Comparison of ENCODE assay signal across 2 cellular contexts in the genomic region with DNA sequence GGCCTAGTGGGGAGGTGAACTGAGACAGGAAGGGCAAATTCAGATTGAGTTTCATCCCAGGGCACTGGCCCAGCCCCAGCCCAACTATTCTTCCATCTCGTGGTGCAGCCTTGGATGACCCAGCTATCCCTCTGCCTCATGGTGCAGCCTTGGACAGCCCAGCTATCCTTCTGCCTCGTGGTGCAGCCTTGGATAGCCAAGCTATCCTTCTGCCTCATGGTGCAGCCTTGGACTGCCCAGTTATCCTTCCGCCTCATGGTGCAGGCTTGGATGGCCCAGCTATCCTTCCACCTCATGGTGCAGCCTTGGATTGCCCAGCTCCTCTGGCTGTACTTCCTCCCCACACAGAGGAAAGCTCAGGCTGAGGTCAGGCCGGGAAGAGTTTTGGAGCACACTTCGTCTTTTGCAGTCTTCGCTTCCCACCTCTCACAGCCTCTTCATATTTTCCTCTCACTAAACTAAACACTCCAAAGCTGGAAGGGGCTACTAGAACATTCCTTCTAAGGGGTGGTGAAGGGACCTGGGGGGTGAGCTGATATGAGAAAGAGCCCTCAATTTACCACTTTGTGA.
TF ChIP-seq lines count a peak whose summit lies in the region.

No MANE protein-coding gene starts in this region.

TF ChIP-seq in HEK293, 187 proteins besides CTCF, POLR2A, EP300 and RAD21 (continued from another document):
- TF ChIP-seq, protein P1, sequence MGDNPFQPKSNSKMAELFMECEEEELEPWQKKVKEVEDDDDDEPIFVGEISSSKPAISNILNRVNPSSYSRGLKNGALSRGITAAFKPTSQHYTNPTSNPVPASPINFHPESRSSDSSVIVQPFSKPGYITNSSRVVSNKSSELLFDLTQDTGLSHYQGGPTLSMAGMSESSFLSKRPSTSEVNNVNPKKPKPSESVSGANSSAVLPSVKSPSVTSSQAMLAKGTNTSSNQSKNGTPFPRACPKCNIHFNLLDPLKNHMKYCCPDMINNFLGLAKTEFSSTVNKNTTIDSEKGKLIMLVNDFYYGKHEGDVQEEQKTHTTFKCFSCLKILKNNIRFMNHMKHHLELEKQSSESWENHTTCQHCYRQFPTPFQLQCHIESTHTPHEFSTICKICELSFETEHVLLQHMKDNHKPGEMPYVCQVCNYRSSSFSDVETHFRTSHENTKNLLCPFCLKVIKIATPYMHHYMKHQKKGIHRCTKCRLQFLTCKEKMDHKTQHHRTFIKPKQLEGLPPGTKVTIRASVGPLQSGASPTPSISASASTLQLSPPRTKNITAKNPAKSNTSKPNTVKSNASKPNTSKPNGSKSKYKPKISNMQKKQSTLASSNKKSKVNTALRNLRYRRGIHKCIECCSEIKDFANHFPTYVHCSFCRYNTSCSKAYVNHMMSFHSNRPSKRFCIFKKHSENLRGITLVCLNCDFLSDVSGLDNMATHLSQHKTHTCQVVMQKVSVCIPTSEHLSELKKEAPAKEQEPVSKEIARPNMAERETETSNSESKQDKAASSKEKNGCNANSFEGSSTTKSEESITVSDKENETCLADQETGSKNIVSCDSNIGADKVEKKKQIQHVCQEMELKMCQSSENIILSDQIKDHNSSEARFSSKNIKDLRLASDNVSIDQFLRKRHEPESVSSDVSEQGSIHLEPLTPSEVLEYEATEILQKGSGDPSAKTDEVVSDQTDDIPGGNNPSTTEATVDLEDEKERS (tag by site-specific recombination; IDR thresholded peaks at IDR 0.05): 0 out of 2 replicates have a peak, but pooled peaks have one; percentile 78
- TF ChIP-seq, protein P2, sequence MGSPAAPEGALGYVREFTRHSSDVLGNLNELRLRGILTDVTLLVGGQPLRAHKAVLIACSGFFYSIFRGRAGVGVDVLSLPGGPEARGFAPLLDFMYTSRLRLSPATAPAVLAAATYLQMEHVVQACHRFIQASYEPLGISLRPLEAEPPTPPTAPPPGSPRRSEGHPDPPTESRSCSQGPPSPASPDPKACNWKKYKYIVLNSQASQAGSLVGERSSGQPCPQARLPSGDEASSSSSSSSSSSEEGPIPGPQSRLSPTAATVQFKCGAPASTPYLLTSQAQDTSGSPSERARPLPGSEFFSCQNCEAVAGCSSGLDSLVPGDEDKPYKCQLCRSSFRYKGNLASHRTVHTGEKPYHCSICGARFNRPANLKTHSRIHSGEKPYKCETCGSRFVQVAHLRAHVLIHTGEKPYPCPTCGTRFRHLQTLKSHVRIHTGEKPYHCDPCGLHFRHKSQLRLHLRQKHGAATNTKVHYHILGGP (tag by site-specific recombination; IDR thresholded peaks at IDR 0.05): no peak
- TF ChIP-seq TRIM28 (IDR thresholded peaks at IDR 0.05; ENCODE audit: borderline replicate concordance, low read length): peak; percentile 100
- TF ChIP-seq, protein P3, sequence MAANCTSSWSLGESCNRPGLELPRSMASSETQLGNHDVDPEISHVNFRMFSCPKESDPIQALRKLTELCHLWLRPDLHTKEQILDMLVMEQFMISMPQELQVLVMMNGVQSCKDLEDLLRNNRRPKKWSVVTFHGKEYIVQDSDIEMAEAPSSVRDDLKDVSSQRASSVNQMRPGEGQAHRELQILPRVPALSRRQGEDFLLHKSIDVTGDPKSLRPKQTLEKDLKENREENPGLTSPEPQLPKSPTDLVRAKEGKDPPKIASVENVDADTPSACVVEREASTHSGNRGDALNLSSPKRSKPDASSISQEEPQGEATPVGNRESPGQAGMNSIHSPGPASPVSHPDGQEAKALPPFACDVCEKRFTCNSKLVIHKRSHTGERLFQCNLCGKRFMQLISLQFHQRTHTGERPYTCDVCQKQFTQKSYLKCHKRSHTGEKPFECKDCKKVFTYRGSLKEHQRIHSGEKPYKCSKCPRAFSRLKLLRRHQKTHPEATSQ (tag by site-specific recombination; IDR thresholded peaks at IDR 0.05): peak; percentile 100
- peak; percentile 98 for TF ChIP-seq SETDB1 (IDR thresholded peaks at IDR 0.05; ENCODE audit: insufficient read length, low read length)
- no peak for TF ChIP-seq SCRT2 (tag by site-specific recombination; IDR thresholded peaks at IDR 0.05)
- TF ChIP-seq, protein P4, sequence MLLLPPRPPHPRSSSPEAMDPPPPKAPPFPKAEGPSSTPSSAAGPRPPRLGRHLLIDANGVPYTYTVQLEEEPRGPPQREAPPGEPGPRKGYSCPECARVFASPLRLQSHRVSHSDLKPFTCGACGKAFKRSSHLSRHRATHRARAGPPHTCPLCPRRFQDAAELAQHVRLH (tag by site-specific recombination; IDR thresholded peaks at IDR 0.05): 0 out of 2 replicates have a peak, but pooled peaks have one; percentile 19
- TF ChIP-seq KLF8 (tag by site-specific recombination; IDR thresholded peaks at IDR 0.05): 0 out of 2 replicates have a peak, but pooled peaks have one; percentile 51
- no peak for TF ChIP-seq ZNF670 (tag by site-specific recombination; IDR thresholded peaks at IDR 0.05; ENCODE audit: low read depth)

TF ChIP-seq in GM23338, 12 proteins besides CTCF, POLR2A, EP300 and RAD21 (continued from another document):
- TF ChIP-seq, protein P5, sequence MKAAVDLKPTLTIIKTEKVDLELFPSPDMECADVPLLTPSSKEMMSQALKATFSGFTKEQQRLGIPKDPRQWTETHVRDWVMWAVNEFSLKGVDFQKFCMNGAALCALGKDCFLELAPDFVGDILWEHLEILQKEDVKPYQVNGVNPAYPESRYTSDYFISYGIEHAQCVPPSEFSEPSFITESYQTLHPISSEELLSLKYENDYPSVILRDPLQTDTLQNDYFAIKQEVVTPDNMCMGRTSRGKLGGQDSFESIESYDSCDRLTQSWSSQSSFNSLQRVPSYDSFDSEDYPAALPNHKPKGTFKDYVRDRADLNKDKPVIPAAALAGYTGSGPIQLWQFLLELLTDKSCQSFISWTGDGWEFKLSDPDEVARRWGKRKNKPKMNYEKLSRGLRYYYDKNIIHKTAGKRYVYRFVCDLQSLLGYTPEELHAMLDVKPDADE (IDR thresholded peaks at IDR 0.05): no peak
- TF ChIP-seq EZH2 (IDR thresholded peaks at IDR 0.05; ENCODE audit: low read depth, unreplicated experiment): no peak
- no peak for TF ChIP-seq JUNB (IDR thresholded peaks at IDR 0.05; ENCODE audit: unreplicated experiment)
- TF ChIP-seq STAT1 (IDR thresholded peaks at IDR 0.05; ENCODE audit: unreplicated experiment): no peak
- TF ChIP-seq, protein P6, sequence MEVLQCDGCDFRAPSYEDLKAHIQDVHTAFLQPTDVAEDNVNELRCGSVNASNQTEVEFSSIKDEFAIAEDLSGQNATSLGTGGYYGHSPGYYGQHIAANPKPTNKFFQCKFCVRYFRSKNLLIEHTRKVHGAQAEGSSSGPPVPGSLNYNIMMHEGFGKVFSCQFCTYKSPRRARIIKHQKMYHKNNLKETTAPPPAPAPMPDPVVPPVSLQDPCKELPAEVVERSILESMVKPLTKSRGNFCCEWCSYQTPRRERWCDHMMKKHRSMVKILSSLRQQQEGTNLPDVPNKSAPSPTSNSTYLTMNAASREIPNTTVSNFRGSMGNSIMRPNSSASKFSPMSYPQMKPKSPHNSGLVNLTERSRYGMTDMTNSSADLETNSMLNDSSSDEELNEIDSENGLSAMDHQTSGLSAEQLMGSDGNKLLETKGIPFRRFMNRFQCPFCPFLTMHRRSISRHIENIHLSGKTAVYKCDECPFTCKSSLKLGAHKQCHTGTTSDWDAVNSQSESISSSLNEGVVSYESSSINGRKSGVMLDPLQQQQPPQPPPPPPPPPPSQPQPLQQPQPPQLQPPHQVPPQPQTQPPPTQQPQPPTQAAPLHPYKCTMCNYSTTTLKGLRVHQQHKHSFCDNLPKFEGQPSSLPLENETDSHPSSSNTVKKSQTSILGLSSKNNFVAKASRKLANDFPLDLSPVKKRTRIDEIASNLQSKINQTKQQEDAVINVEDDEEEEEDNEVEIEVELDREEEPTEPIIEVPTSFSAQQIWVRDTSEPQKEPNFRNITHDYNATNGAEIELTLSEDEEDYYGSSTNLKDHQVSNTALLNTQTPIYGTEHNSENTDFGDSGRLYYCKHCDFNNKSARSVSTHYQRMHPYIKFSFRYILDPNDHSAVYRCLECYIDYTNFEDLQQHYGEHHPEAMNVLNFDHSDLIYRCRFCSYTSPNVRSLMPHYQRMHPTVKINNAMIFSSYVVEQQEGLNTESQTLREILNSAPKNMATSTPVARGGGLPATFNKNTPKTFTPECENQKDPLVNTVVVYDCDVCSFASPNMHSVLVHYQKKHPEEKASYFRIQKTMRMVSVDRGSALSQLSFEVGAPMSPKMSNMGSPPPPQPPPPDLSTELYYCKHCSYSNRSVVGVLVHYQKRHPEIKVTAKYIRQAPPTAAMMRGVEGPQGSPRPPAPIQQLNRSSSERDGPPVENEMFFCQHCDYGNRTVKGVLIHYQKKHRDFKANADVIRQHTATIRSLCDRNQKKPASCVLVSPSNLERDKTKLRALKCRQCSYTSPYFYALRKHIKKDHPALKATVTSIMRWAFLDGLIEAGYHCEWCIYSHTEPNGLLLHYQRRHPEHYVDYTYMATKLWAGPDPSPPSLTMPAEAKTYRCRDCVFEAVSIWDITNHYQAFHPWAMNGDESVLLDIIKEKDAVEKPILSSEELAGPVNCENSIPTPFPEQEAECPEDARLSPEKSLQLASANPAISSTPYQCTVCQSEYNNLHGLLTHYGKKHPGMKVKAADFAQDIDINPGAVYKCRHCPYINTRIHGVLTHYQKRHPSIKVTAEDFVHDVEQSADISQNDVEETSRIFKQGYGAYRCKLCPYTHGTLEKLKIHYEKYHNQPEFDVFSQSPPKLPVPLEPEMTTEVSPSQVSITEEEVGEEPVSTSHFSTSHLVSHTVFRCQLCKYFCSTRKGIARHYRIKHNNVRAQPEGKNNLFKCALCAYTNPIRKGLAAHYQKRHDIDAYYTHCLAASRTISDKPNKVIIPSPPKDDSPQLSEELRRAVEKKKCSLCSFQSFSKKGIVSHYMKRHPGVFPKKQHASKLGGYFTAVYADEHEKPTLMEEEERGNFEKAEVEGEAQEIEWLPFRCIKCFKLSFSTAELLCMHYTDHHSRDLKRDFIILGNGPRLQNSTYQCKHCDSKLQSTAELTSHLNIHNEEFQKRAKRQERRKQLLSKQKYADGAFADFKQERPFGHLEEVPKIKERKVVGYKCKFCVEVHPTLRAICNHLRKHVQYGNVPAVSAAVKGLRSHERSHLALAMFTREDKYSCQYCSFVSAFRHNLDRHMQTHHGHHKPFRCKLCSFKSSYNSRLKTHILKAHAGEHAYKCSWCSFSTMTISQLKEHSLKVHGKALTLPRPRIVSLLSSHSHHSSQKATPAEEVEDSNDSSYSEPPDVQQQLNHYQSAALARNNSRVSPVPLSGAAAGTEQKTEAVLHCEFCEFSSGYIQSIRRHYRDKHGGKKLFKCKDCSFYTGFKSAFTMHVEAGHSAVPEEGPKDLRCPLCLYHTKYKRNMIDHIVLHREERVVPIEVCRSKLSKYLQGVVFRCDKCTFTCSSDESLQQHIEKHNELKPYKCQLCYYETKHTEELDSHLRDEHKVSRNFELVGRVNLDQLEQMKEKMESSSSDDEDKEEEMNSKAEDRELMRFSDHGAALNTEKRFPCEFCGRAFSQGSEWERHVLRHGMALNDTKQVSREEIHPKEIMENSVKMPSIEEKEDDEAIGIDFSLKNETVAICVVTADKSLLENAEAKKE (CRISPR knock-in tag; IDR thresholded peaks at IDR 0.05): no peak
- no peak for TF ChIP-seq POLR2AphosphoS5 (IDR thresholded peaks at IDR 0.05; ENCODE audit: low read depth)
- TF ChIP-seq NANOG (IDR thresholded peaks at IDR 0.05; ENCODE audit: borderline replicate concordance): no peak
- no peak for TF ChIP-seq CREB1 (CRISPR knock-in tag; IDR thresholded peaks at IDR 0.05; ENCODE audit: low read depth)
- TF ChIP-seq EZH2phosphoT487 (IDR thresholded peaks at IDR 0.05; ENCODE audit: unreplicated experiment): no peak
- TF ChIP-seq ZNF331 (CRISPR knock-in tag; IDR thresholded peaks at IDR 0.05; ENCODE audit: low read depth): no peak
